In genomic region chr17:75601057-75601987, GRCh38 we compare ENCODE assay signal across 8 cellular contexts. TPM values are rescaled to one million over a fixed set of nuclear protein-coding genes. Genes with fewer than 3 reads are reported as not detected.
A peak's percentile ranks its signal among the peaks of the same experiment; 100 is the strongest.
DNase-seq lines count a peak whose midpoint lies in the region; ATAC-seq lines count a peak whose summit lies in the region.

No MANE protein-coding gene starts in this region.

- ATAC-seq in sciatic nerve: peak; percentile 56
- ATAC-seq in GM21390 (IDR thresholded peaks at IDR 0.05; ENCODE audit: unreplicated experiment): no peak
- no peak for ATAC-seq in HG03520 (IDR thresholded peaks at IDR 0.05; ENCODE audit: unreplicated experiment)

- DNase-seq in COLO829 (ENCODE audit: low spot score) (peak; percentile 68), HUDEP-2 (lab: John Stamatoyannopoulos, UW; ENCODE audit: unreplicated experiment in 76 of 76) (peak in 68 of 76 experiments; percentile 15 to 86 (median 62)), RKO (ENCODE audit: low spot score) (peak; percentile 43), globus pallidus (ENCODE audit: low spot score) (peak; percentile 29), sciatic nerve (ENCODE audit: low spot score) (peak; percentile 67)
- peak; percentile 25 to 37 for DNase-seq in activated T-helper 1 cell treated with anti-CD3 and anti-CD28 coated beads, Interleukin-2, amount 50 U/mL, for 16 hours (ENCODE audit: low read depth in 1 of 2, low spot score in 1 of 2)

- intact Hi-C loops in sciatic nerve (cut with DNase I): no loop called here

RNA-seq across cellular contexts. Expression of gene MYO15B, which starts 13.7 kb away (rescaled TPM):
- 336 TPM for total RNA-seq in sciatic nerve

RNA-seq across cellular contexts. Expression of gene SMIM5, which starts 31.9 kb away (rescaled TPM):
- total RNA-seq in sciatic nerve: 12.5 TPM
